In genomic region chr1:2411801-2412394, GRCh38 we compare ENCODE assay signal across 8 cellular contexts. TPM values are rescaled to one million over a fixed set of nuclear protein-coding genes. Genes with fewer than 3 reads are reported as not detected.
A peak's percentile ranks its signal among the peaks of the same experiment; 100 is the strongest.
DNase-seq lines count a peak whose midpoint lies in the region; ATAC-seq and TF ChIP-seq lines count a peak whose summit lies in the region.

No MANE protein-coding gene starts in this region.

- TF ChIP-seq CTCF in OCI-LY1 (IDR thresholded peaks at IDR 0.05; ENCODE audit: low read length), result no peak
- no peak for TF ChIP-seq CTCF in natural killer cell (IDR thresholded peaks at IDR 0.05)

- H3K9me3 Mint-ChIP-seq in activated CD4-positive, alpha-beta T cell treated with anti-CD3 and anti-CD28 coated beads, Interleukin-2, amount 10 ng/mL, durations not matched to agents 24 days and 14 days, result no peaks in the 10 kb centered on the region
- H3K9me3 Mint-ChIP-seq in natural killer cell, result no peaks in the 10 kb centered on the region

- H3K36me3 Mint-ChIP-seq in activated CD4-positive, alpha-beta T cell treated with anti-CD3 and anti-CD28 coated beads, Interleukin-2, amount 10 ng/mL, durations not matched to agents 24 days and 14 days (ENCODE audit: low read depth), result peaks cover 13% of the 10 kb centered on the region
- H3K36me3 Mint-ChIP-seq in natural killer cell, result no peaks in the 10 kb centered on the region

- no peaks in the 10 kb centered on the region for H3K9me3 ChIP-seq in OCI-LY1 (ENCODE audit: low read length)
- no peaks in the 10 kb centered on the region for H3K9me3 ChIP-seq in ectodermal cell (ENCODE audit: control insufficient read depth, low read length)

- peak overlapping the region; percentile 77 for H3K4me2 ChIP-seq in OCI-LY1 (ENCODE audit: low read length)

- H3K36me3 ChIP-seq in OCI-LY1 (ENCODE audit: insufficient read depth, low read length) (peaks cover 12% of the 10 kb centered on the region; the same call in 1 of the 2 replicates), ectodermal cell (ENCODE audit: control insufficient read depth, insufficient read depth, low read length) (no peaks in the 10 kb centered on the region)

- WGBS in ectodermal cell, 2 experiments, result 10% methylated on average over 38 of the region's 38 CpGs

- DNase-seq in activated CD4-positive, alpha-beta T cell treated with anti-CD3 and anti-CD28 coated beads, Interleukin-2, amount 10 ng/mL, durations not matched to agents 24 days and 14 days, result no peak
- DNase-seq in activated CD4-positive, alpha-beta T cell treated with anti-CD3 and anti-CD28 coated beads for 4 hours, result no peak
- DNase-seq in natural killer cell (no peak), NCI-H2081 treated with DMSO at 0.1 percent for 48 hours (lab: John Stamatoyannopoulos, UW) (no peak)
- no peak for DNase-seq in activated CD8-positive, alpha-beta memory T cell treated with anti-CD3 and anti-CD28 coated beads for 24 hours

- H3K27ac ChIP-seq in OCI-LY1 (ENCODE audit: low read depth, low read length, poor library complexity, severe bottlenecking) (no peak overlapping the region), ectodermal cell (ENCODE audit: insufficient read depth, low read depth, low read length, poor library complexity, severe bottlenecking) (no peak overlapping the region)

- no peaks in the 10 kb centered on the region for H4K20me1 ChIP-seq in OCI-LY1 (ENCODE audit: insufficient read depth, low read length)

- no peaks in the 10 kb centered on the region for H3F3A ChIP-seq in OCI-LY1 (ENCODE audit: insufficient read depth, low read length)

- peak overlapping the region; percentile 94 for H3K4me3 Mint-ChIP-seq in activated CD4-positive, alpha-beta T cell treated with anti-CD3 and anti-CD28 coated beads, Interleukin-2, amount 10 ng/mL, durations not matched to agents 24 days and 14 days
- H3K4me3 Mint-ChIP-seq in natural killer cell, result peak overlapping the region; percentile 86

- no peaks in the 10 kb centered on the region for H3K79me2 ChIP-seq in OCI-LY1 (ENCODE audit: insufficient read depth, low read length)

- no peaks in the 10 kb centered on the region for H3K9me2 ChIP-seq in OCI-LY1 (ENCODE audit: low read depth, low read length)

- peak overlapping the region; percentile 79 for H3K9ac ChIP-seq in OCI-LY1 (ENCODE audit: low read length)

- H3K4me1 Mint-ChIP-seq in activated CD4-positive, alpha-beta T cell treated with anti-CD3 and anti-CD28 coated beads, Interleukin-2, amount 10 ng/mL, durations not matched to agents 24 days and 14 days, result peaks cover 24% of the 10 kb centered on the region
- peaks cover 20 to 32% of the 10 kb centered on the region in 2 donors for H3K4me1 Mint-ChIP-seq in natural killer cell

- peaks cover 37% of the 10 kb centered on the region for H3K4me1 ChIP-seq in OCI-LY1 (ENCODE audit: insufficient read depth, low read length, severe bottlenecking)
- H3K4me1 ChIP-seq in ectodermal cell (ENCODE audit: control insufficient read depth, insufficient read depth, low read length), result peaks cover 21% of the 10 kb centered on the region

- ATAC-seq in HG02759 (IDR thresholded peaks at IDR 0.05; ENCODE audit: unreplicated experiment) (peak; percentile 24), natural killer cell (peak; percentile 24 to 54 (median 53))

- H3K27me3 Mint-ChIP-seq in activated CD4-positive, alpha-beta T cell treated with anti-CD3 and anti-CD28 coated beads, Interleukin-2, amount 10 ng/mL, durations not matched to agents 24 days and 14 days, result no peaks in the 10 kb centered on the region
- no peaks in the 10 kb centered on the region for H3K27me3 Mint-ChIP-seq in natural killer cell (ENCODE audit: low read depth in 2 of 2)

- intact Hi-C loops in activated CD4-positive, alpha-beta T cell treated with anti-CD3 and anti-CD28 coated beads, Interleukin-2, amount 10 ng/mL, durations not matched to agents 24 days and 14 days (cut with micrococcal nuclease), result loop anchor here (1.0 to 10.0 kb wide), 5 partner anchors 21 to 1213 kb away; partner anchors contain the start of genes MORN1, PRXL2B, RER1 and TPRG1L
- intact Hi-C loops in natural killer cell (cut with micrococcal nuclease), result loop anchor here (1.0 to 10.0 kb wide), 3 partner anchors 21 to 1013 kb away; partner anchors contain the start of genes MORN1 and RER1

- H3K4me3 ChIP-seq in OCI-LY1 (ENCODE audit: low read depth, low read length, poor library complexity, severe bottlenecking), result peak overlapping the region; percentile 92
- H3K4me3 ChIP-seq in ectodermal cell (ENCODE audit: insufficient read depth, low read depth, low read length), result peak overlapping the region; percentile 91

- H2AFZ ChIP-seq in OCI-LY1 (ENCODE audit: low read length), result no peak overlapping the region

- H3K27ac Mint-ChIP-seq in activated CD4-positive, alpha-beta T cell treated with anti-CD3 and anti-CD28 coated beads, Interleukin-2, amount 10 ng/mL, durations not matched to agents 24 days and 14 days, result peak overlapping the region; percentile 95
- peak overlapping the region; percentile 66 to 90 for H3K27ac Mint-ChIP-seq in natural killer cell

- H3K27me3 ChIP-seq in OCI-LY1 (ENCODE audit: insufficient read depth, low read length) (no peaks in the 10 kb centered on the region), ectodermal cell (ENCODE audit: control insufficient read depth, insufficient read depth, low read length, poor library complexity, severe bottlenecking) (peaks cover 5% of the 10 kb centered on the region)

RNA-seq across cellular contexts. Expression of gene PEX10, which starts 0.5 kb away (rescaled TPM):
- 22.3 and 24.2 TPM in 2 replicates for total RNA-seq in activated CD4-positive, alpha-beta T cell treated with anti-CD3 and anti-CD28 coated beads, Interleukin-2, amount 10 ng/mL, durations not matched to agents 24 days and 14 days
- 27.9 TPM for polyA plus RNA-seq in ectodermal cell (2013, experiment 1 of 4)
- 27.2 TPM for polyA plus RNA-seq in ectodermal cell (2013, experiment 2 of 4)
- 23.1 TPM for polyA plus RNA-seq in ectodermal cell (2013, experiment 3 of 4)
- 26.9 TPM for polyA plus RNA-seq in ectodermal cell (2013, experiment 4 of 4)
- 10 to 100 TPM in 1 of 3 donors, 1 to 10 TPM in 2; 8.1 to 11.1 (median 9.8) TPM for total RNA-seq in natural killer cell

RNA-seq across cellular contexts. Expression of gene RER1, which starts 20.3 kb away (rescaled TPM):
- total RNA-seq in activated CD4-positive, alpha-beta T cell treated with anti-CD3 and anti-CD28 coated beads, Interleukin-2, amount 10 ng/mL, durations not matched to agents 24 days and 14 days, result 164 and 171 TPM in 2 replicates
- 97.6 TPM for polyA plus RNA-seq in ectodermal cell (2013, experiment 1 of 4)
- 96.4 TPM for polyA plus RNA-seq in ectodermal cell (2013, experiment 2 of 4)
- polyA plus RNA-seq in ectodermal cell (2013, experiment 3 of 4), result 47.5 TPM
- polyA plus RNA-seq in ectodermal cell (2013, experiment 4 of 4), result 68.0 TPM
- total RNA-seq in natural killer cell, result 10 to 100 TPM; 89.2 to 98.9 (median 91.9) TPM

RNA-seq across cellular contexts. Expression of gene MORN1, which starts 20.5 kb away (rescaled TPM):
- total RNA-seq in activated CD4-positive, alpha-beta T cell treated with anti-CD3 and anti-CD28 coated beads, Interleukin-2, amount 10 ng/mL, durations not matched to agents 24 days and 14 days, result 9.0 and 11.1 TPM in 2 replicates
- polyA plus RNA-seq in ectodermal cell (2013, experiment 1 of 4), result 14.9 TPM
- 18.0 TPM for polyA plus RNA-seq in ectodermal cell (2013, experiment 2 of 4)
- 10.3 TPM for polyA plus RNA-seq in ectodermal cell (2013, experiment 3 of 4)
- polyA plus RNA-seq in ectodermal cell (2013, experiment 4 of 4), result 9.6 TPM
- total RNA-seq in natural killer cell, result 1 to 10 TPM; 8.0 to 9.3 (median 8.8) TPM
